ENCODE assay signal across 17 cellular contexts in the genomic region with DNA sequence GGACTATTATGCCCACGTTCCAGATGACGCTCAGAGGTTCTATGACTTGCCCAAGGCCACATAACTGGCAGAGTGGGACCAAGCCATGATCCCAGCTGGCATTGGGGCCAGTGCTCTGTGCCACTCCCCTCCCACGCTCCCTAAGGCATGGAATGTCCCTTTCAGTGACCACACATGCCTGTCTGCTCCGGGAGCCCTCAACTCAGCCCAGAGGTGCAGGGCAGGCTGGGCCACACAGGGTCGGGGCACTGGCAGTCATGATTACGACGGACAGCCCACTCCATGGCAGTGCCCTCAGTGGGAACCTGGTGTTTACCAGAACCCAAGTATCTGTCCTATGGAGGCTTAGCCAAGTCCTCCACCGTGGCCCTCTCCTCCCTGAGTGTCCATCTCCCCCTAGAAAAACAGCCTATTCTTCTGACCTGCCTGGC. TPM values are rescaled to one million over a fixed set of nuclear protein-coding genes. Genes with fewer than 3 reads are reported as not detected.
DNase-seq lines count a peak whose midpoint lies in the region; FAIRE-seq and TF ChIP-seq lines count a peak whose summit lies in the region.
"Had no signal": no experiment of that assay in that cellular context is flagged by ENCODE, and none has a peak within 500 bp of the region (broad histone marks: within the 10 kb centered on the region; RNA-seq: fewer than 3 reads in every experiment).

No MANE protein-coding gene starts in this region.

- no peak overlapping the region for H3K9ac ChIP-seq in H1 (replicated peaks in 1 of 4; ENCODE audit: extremely low read depth in 1 of 4, low read depth in 3 of 4, low read length in 3 of 4)
- H3K9ac ChIP-seq in neuronal stem cell (ENCODE audit: low read depth, low read length, poor library complexity): no peak overlapping the region

- no peak; a peak in 1 of 3 replicates for TF ChIP-seq POLR2A in H1 (IDR thresholded peaks at IDR 0.05; ENCODE audit: control extremely low read depth in 1 of 2, low read depth in 2 of 2, low read length in 2 of 2)

- no peak overlapping the region for H3K18ac ChIP-seq in H1 (ENCODE audit: extremely low read depth, low read length)
- no peak overlapping the region for H3K18ac ChIP-seq in neuronal stem cell (ENCODE audit: low read length)

- H3K27ac ChIP-seq in HEK293 (ENCODE audit: extremely low read depth, low read depth, low read length) (no peak overlapping the region), H1 (ENCODE audit: low read depth, low read length) (no peak overlapping the region; the same call in 1 of the 2 replicates), neuronal stem cell (replicated peaks; ENCODE audit: low read length) (no peak overlapping the region)
- H3K27ac ChIP-seq: A549, RWPE1 had no signal

- H2BK120ac ChIP-seq in H1 (replicated peaks; ENCODE audit: low read depth, low read length) (no peak overlapping the region), neuronal stem cell (ENCODE audit: low read depth, low read length) (no peak overlapping the region)

- no peak overlapping the region for H4K5ac ChIP-seq in H1 (ENCODE audit: insufficient read length, low read depth, low read length)

- H2BK20ac ChIP-seq in H1 (ENCODE audit: low read length): no peak overlapping the region

- H2BK15ac ChIP-seq in H1 (ENCODE audit: low read length) (no peak overlapping the region), neuronal stem cell (ENCODE audit: low read length) (no peak overlapping the region)

- no peaks in the 10 kb centered on the region for H3K9me3 ChIP-seq in HEK293 (ENCODE audit: control insufficient read depth, insufficient read depth, low read depth, low read length)
- no peaks in the 10 kb centered on the region for H3K9me3 ChIP-seq in H1 (ENCODE audit: insufficient read depth in 2 of 2, low read depth in 1 of 2, low read length in 1 of 2)
- no peaks in the 10 kb centered on the region for H3K9me3 ChIP-seq in neuronal stem cell (replicated peaks in 1 of 2; ENCODE audit: control insufficient read depth in 2 of 2, insufficient read depth in 1 of 2, low read depth in 1 of 2, low read length in 2 of 2)
- H3K9me3 ChIP-seq: A549, Caco-2 had no signal

- H3K79me2 ChIP-seq in H1 (ENCODE audit: control insufficient read depth in 1 of 2, insufficient read depth in 2 of 2, low read length in 2 of 2): no peaks in the 10 kb centered on the region

- H3K23ac ChIP-seq in H1 (ENCODE audit: insufficient read length) (no peak overlapping the region), neuronal stem cell (ENCODE audit: low read depth, low read length, poor library complexity) (no peak overlapping the region)

- no peak overlapping the region for H3K4me3 ChIP-seq in HEK293 (ENCODE audit: low read depth, low read length)
- no peak overlapping the region for H3K4me3 ChIP-seq in H1 (ENCODE audit: extremely low read depth in 1 of 4, insufficient read depth in 2 of 4, low read depth in 3 of 4, low read length in 4 of 4)
- no peak overlapping the region for H3K4me3 ChIP-seq in neuronal stem cell (ENCODE audit: low read length in 2 of 2)
- no peak overlapping the region for H3K4me3 ChIP-seq in foreskin fibroblast (ENCODE audit: low read depth in 1 of 2, low read length in 2 of 2)
- H3K4me3 ChIP-seq: A549 had no signal

- H2AK5ac ChIP-seq in H1 (ENCODE audit: low read depth, low read length) (no peak overlapping the region), neuronal stem cell (ENCODE audit: low read depth, low read length) (no peak overlapping the region)

- no peak for TF ChIP-seq RAD21 in H1 (IDR thresholded peaks at IDR 0.05 in 1 of 2, conservative IDR thresholded peaks at IDR 0.05 in 1 of 2; ENCODE audit: low read depth in 2 of 2, low read length in 2 of 2)

- H2BK5ac ChIP-seq in H1 (ENCODE audit: low read depth, low read length) (no peak overlapping the region), neuronal stem cell (ENCODE audit: low read length) (no peak overlapping the region)

- H3K14ac ChIP-seq in H1 (ENCODE audit: insufficient read length): no peak overlapping the region
- peak overlapping the region; percentile 21 for H3K14ac ChIP-seq in neuronal stem cell (ENCODE audit: low read length)

- H3K56ac ChIP-seq in H1 (replicated peaks; ENCODE audit: insufficient read length, low read depth, low read length): no peak overlapping the region

- peak overlapping the region; percentile 7 for H3K4ac ChIP-seq in H1 (replicated peaks; ENCODE audit: insufficient read length, low read depth, low read length)
- no peak overlapping the region for H3K4ac ChIP-seq in neuronal stem cell (ENCODE audit: low read length)

- TF ChIP-seq EP300 in H1 (IDR thresholded peaks at IDR 0.05; ENCODE audit: borderline replicate concordance in 1 of 2, low read depth in 2 of 2, low read length in 2 of 2): no peak

- H2AFZ ChIP-seq in H1 (ENCODE audit: low read length) (no peak overlapping the region), neuronal stem cell (ENCODE audit: low read length) (no peak overlapping the region)

- H3K4me1 ChIP-seq in HEK293 (ENCODE audit: control insufficient read depth, insufficient read depth, low read length) (no peaks in the 10 kb centered on the region), H1 (replicated peaks in 1 of 4; ENCODE audit: control insufficient read depth in 3 of 4, insufficient read depth in 4 of 4, low read length in 3 of 4) (peaks cover 0 to 6% (median 0%) of the 10 kb centered on the region in 4 experiments; a peak in 2 of 7 replicates), neuronal stem cell (ENCODE audit: control insufficient read depth in 2 of 2, insufficient read depth in 1 of 2, low read depth in 1 of 2, low read length in 2 of 2) (peaks cover 0 to 2% of the 10 kb centered on the region in 2 donors)
- H3K4me1 ChIP-seq: A549, Caco-2 had no signal

- CTCF ChIA-PET in HEK293 (lab: Yijun Ruan, JAX) (interaction anchor here (4.4 kb wide), 1 partner anchor 13 kb away, joined by 30 read pairs; no protein-coding TSS in a partner anchor), H1 (lab: Charles Lee; ENCODE audit: partially characterized antibody) (interaction anchor here (1.0 to 4.6 kb wide), 3 partner anchors 12 to 52 kb away, joined by 3 to 34 read pairs (median 3); a partner anchor contains a TSS)

- H3K36me3 ChIP-seq in HEK293 (ENCODE audit: control insufficient read depth in 2 of 2, insufficient read depth in 1 of 2, low read length in 2 of 2): peaks cover 12 to 30% of the 10 kb centered on the region in 2 experiments; a peak in 2 of 3 replicates
- H3K36me3 ChIP-seq in H1 (ENCODE audit: control insufficient read depth in 2 of 4, insufficient read depth in 4 of 4, low read length in 3 of 4): peaks cover 0 to 13% (median 1%) of the 10 kb centered on the region in 4 experiments; a peak in 5 of 8 replicates
- H3K36me3 ChIP-seq in neuronal stem cell (replicated peaks in 1 of 2; ENCODE audit: control insufficient read depth in 2 of 2, insufficient read depth in 2 of 2, low read length in 2 of 2): peaks cover 15 to 46% of the 10 kb centered on the region in 2 donors

- no peaks in the 10 kb centered on the region for H3K27me3 ChIP-seq in H1 (replicated peaks in 1 of 4; ENCODE audit: control insufficient read depth in 3 of 4, extremely low read depth in 1 of 4, insufficient read depth in 3 of 4, low read length in 3 of 4)
- no peaks in the 10 kb centered on the region for H3K27me3 ChIP-seq in neuronal stem cell (ENCODE audit: control insufficient read depth in 3 of 3, insufficient read depth in 3 of 3, low read depth in 1 of 3, low read length in 3 of 3)

- FAIRE-seq in H1 (lab: Jason Lieb, UNC): no peak
- FAIRE-seq: A549 had no signal

- H3K79me1 ChIP-seq in H1 (ENCODE audit: low read depth, low read length) (peaks cover 3% of the 10 kb centered on the region; the same call in 1 of the 2 replicates), neuronal stem cell (ENCODE audit: low read depth, low read length) (no peaks in the 10 kb centered on the region)

- POLR2A ChIA-PET in HEK293 (lab: Yijun Ruan, JAX) (interaction anchor here (1.5 kb wide), 1 partner anchor 9 kb away, joined by 4 read pairs; no protein-coding TSS in a partner anchor), H1 (lab: Charles Lee; ENCODE audit: partially characterized antibody) (interaction anchor here (0.9 to 8.6 kb wide), 9 partner anchors 10 to 59 kb away, joined by 3 to 139 read pairs (median 4); a partner anchor contains a TSS)

- H2BK12ac ChIP-seq in H1 (ENCODE audit: low read depth, low read length) (no peak overlapping the region), neuronal stem cell (ENCODE audit: low read length) (no peak overlapping the region)

- TF ChIP-seq CTCF in HEK293 (tag by site-specific recombination; IDR thresholded peaks at IDR 0.05) (no peak), H1 (IDR thresholded peaks at IDR 0.05; ENCODE audit: control extremely low read depth in 1 of 3, insufficient read depth in 1 of 3, low read depth in 1 of 3, low read length in 3 of 3) (no peak), foreskin fibroblast (IDR thresholded peaks at IDR 0.05; ENCODE audit: low read depth, low read length) (no peak)

- H3K23me2 ChIP-seq in H1 (ENCODE audit: low read depth, low read length): no peaks in the 10 kb centered on the region

- H4K91ac ChIP-seq in H1 (replicated peaks; ENCODE audit: insufficient read length, low read length) (no peak overlapping the region), neuronal stem cell (ENCODE audit: low read depth, low read length, poor library complexity) (peak overlapping the region; percentile 7)

- WGBS in H1 (ENCODE audit: extremely low coverage in 1 of 2, insufficient coverage in 1 of 2, insufficient read length in 1 of 2, insufficient replicate concordance in 2 of 2, low coverage in 1 of 2, low lambda C conversion rate in 2 of 2, missing lambda C conversion rate in 1 of 2), 2 experiments: 70% methylated on average over 8 of the region's 8 CpGs; no CpG with 5 or more reads in 1 of the 2 experiments
- no CpG with 5 or more reads among the region's 8 CpGs for WGBS in neuronal stem cell (ENCODE audit: extremely low coverage in 2 of 2, insufficient read length in 2 of 2, insufficient replicate concordance in 1 of 2), 2 donors

- peaks cover 3 to 19% of the 10 kb centered on the region in 2 experiments for H4K20me1 ChIP-seq in H1 (replicated peaks in 1 of 2; ENCODE audit: control insufficient read depth in 1 of 2, insufficient read depth in 2 of 2, low read length in 2 of 2)

- H4K8ac ChIP-seq in H1 (ENCODE audit: extremely low read depth, insufficient read depth, low read length): no peak overlapping the region
- no peak overlapping the region for H4K8ac ChIP-seq in neuronal stem cell (ENCODE audit: low read depth, low read length)

- DNase-seq in D341Med (ENCODE audit: low spot score) (peak; percentile 28), H1 (ENCODE audit: low read depth in 1 of 2, low spot score in 2 of 2) (no peak), neuronal stem cell (ENCODE audit: low spot score) (no peak), GM03348 (ENCODE audit: low spot score) (no peak), foreskin fibroblast (no peak), DMS 273 treated with DMSO at 0.1 percent for 48 hours (lab: John Stamatoyannopoulos, UW) (no peak)
- DNase-seq: Caco-2; CD4-positive, alpha-beta T cell; H9; KBM-7; NCI-H187; NCI-H2227 treated with DMSO at 0.1 percent for 48 hours; NCI-H524 treated with DMSO at 0.1 percent for 48 hours; SIG-M5 had no signal

- H3K4me2 ChIP-seq in H1 (ENCODE audit: insufficient read depth in 1 of 2, low read depth in 2 of 2, low read length in 2 of 2) (no peak overlapping the region), neuronal stem cell (ENCODE audit: insufficient read depth, low read length, poor library complexity, severe bottlenecking) (no peak overlapping the region)
- H3K4me2 ChIP-seq: A549 had no signal

RNA-seq across cellular contexts. Expression of a gene that starts 10.0 kb away (rescaled TPM):
- 72.1 and 75.7 TPM in 2 replicates for total RNA-seq in H1 (2021; fragmentation: NEBNext Ultra II Directional; extraction: Animal tissue kit (Norgen Biotek cat#: 25700))
- polyA plus RNA-seq in H1 (2011; rRNA removed): 117 and 171 TPM in 2 replicates
- polyA plus RNA-seq in H1 (2011; cell fraction: cytosol; rRNA removed): 128 TPM
- polyA plus RNA-seq in H1 (2011; cell fraction: nucleus; rRNA removed): 161 TPM
- 64.0 to 89.1 TPM (median 81.6 TPM) in 4 replicates for polyA plus RNA-seq in H1 (2012, experiment 1 of 2)
- polyA plus RNA-seq in H1 (2012, experiment 2 of 2): 70.6 TPM
- polyA plus RNA-seq in H1 (2013, experiment 1 of 2): 69.3 TPM
- 69.0 TPM for polyA plus RNA-seq in H1 (2013, experiment 2 of 2)
- polyA minus RNA-seq in H1 (2011; rRNA and poly(A)+ RNA removed): 20.8 and 28.6 TPM in 2 replicates
- polyA minus RNA-seq in H1 (2011; cell fraction: cytosol; rRNA and poly(A)+ RNA removed): 29.9 TPM
- 42.7 TPM for polyA minus RNA-seq in H1 (2011; cell fraction: nucleus; rRNA and poly(A)+ RNA removed)
- 25.1 TPM for polyA plus RNA-seq in neuronal stem cell (2013, experiment 1 of 2)
- 24.1 TPM for polyA plus RNA-seq in neuronal stem cell (2013, experiment 2 of 2)

RNA-seq across cellular contexts. Expression of a gene that starts 10.3 kb away (rescaled TPM):
- total RNA-seq in H1 (2021; fragmentation: NEBNext Ultra II Directional; extraction: Animal tissue kit (Norgen Biotek cat#: 25700)): 385 and 387 TPM in 2 replicates
- 646 and 930 TPM in 2 replicates for polyA plus RNA-seq in H1 (2011; rRNA removed)
- 525 TPM for polyA plus RNA-seq in H1 (2011; cell fraction: cytosol; rRNA removed)
- 1,044 TPM for polyA plus RNA-seq in H1 (2011; cell fraction: nucleus; rRNA removed)
- 380 to 507 TPM (median 400 TPM) in 4 replicates for polyA plus RNA-seq in H1 (2012, experiment 1 of 2)
- polyA plus RNA-seq in H1 (2012, experiment 2 of 2): 92.9 TPM
- polyA plus RNA-seq in H1 (2013, experiment 1 of 2): 297 TPM
- polyA plus RNA-seq in H1 (2013, experiment 2 of 2): 268 TPM
- polyA minus RNA-seq in H1 (2011; rRNA and poly(A)+ RNA removed): 575 and 704 TPM in 2 replicates
- 228 TPM for polyA minus RNA-seq in H1 (2011; cell fraction: cytosol; rRNA and poly(A)+ RNA removed)
- 291 TPM for polyA minus RNA-seq in H1 (2011; cell fraction: nucleus; rRNA and poly(A)+ RNA removed)
- polyA plus RNA-seq in neuronal stem cell (2013, experiment 1 of 2): 271 TPM
- 267 TPM for polyA plus RNA-seq in neuronal stem cell (2013, experiment 2 of 2)

RNA-seq across cellular contexts. Expression of a gene that starts 48.7 kb away (rescaled TPM):
- 9.7 and 10.1 TPM in 2 replicates for total RNA-seq in H1 (2021; fragmentation: NEBNext Ultra II Directional; extraction: Animal tissue kit (Norgen Biotek cat#: 25700))
- 3.6 and 6.8 TPM in 2 replicates for polyA plus RNA-seq in H1 (2011; rRNA removed)
- 3.9 TPM for polyA plus RNA-seq in H1 (2011; cell fraction: cytosol; rRNA removed)
- 16.7 TPM for polyA plus RNA-seq in H1 (2011; cell fraction: nucleus; rRNA removed)
- 4.0 to 5.7 TPM (median 5.3 TPM) in 4 replicates for polyA plus RNA-seq in H1 (2012, experiment 1 of 2)
- polyA plus RNA-seq in H1 (2012, experiment 2 of 2): 4.1 TPM
- 8.9 TPM for polyA plus RNA-seq in H1 (2013, experiment 1 of 2)
- 8.0 TPM for polyA plus RNA-seq in H1 (2013, experiment 2 of 2)
- polyA minus RNA-seq in H1 (2011; rRNA and poly(A)+ RNA removed): 1.3 and 2.9 TPM in 2 replicates
- 2.5 TPM for polyA minus RNA-seq in H1 (2011; cell fraction: cytosol; rRNA and poly(A)+ RNA removed)
- 3.7 TPM for polyA minus RNA-seq in H1 (2011; cell fraction: nucleus; rRNA and poly(A)+ RNA removed)
- polyA plus RNA-seq in neuronal stem cell (2013, experiment 1 of 2): 7.7 TPM
- polyA plus RNA-seq in neuronal stem cell (2013, experiment 2 of 2): 7.4 TPM

RNA-seq across cellular contexts. Expression of a gene that starts 52.1 kb away (rescaled TPM):
- 3.8 and 3.9 TPM in 2 replicates for total RNA-seq in H1 (2021; fragmentation: NEBNext Ultra II Directional; extraction: Animal tissue kit (Norgen Biotek cat#: 25700))
- polyA plus RNA-seq in H1 (2011; rRNA removed): 7.4 and 11.1 TPM in 2 replicates
- polyA plus RNA-seq in H1 (2011; cell fraction: cytosol; rRNA removed): 10.7 TPM
- polyA plus RNA-seq in H1 (2011; cell fraction: nucleus; rRNA removed): 27.1 TPM
- 3.3 to 7.5 TPM (median 6.0 TPM) in 4 replicates for polyA plus RNA-seq in H1 (2012, experiment 1 of 2)
- 3.9 TPM for polyA plus RNA-seq in H1 (2012, experiment 2 of 2)
- polyA plus RNA-seq in H1 (2013, experiment 1 of 2): 3.5 TPM
- 3.6 TPM for polyA plus RNA-seq in H1 (2013, experiment 2 of 2)
- 7.1 and 9.3 TPM in 2 replicates for polyA minus RNA-seq in H1 (2011; rRNA and poly(A)+ RNA removed)
- 7.9 TPM for polyA minus RNA-seq in H1 (2011; cell fraction: cytosol; rRNA and poly(A)+ RNA removed)
- polyA minus RNA-seq in H1 (2011; cell fraction: nucleus; rRNA and poly(A)+ RNA removed): 12.0 TPM
- polyA plus RNA-seq in neuronal stem cell (2013, experiment 1 of 2): 10.7 TPM
- polyA plus RNA-seq in neuronal stem cell (2013, experiment 2 of 2): 10.3 TPM
- total RNA-seq: CD4-positive, alpha-beta T cell had no signal

RNA-seq across cellular contexts. Expression of a gene that starts 57.7 kb away (rescaled TPM):
- total RNA-seq in H1 (2021; fragmentation: NEBNext Ultra II Directional; extraction: Animal tissue kit (Norgen Biotek cat#: 25700)): 1.4 and 1.5 TPM in 2 replicates
- polyA plus RNA-seq in H1 (2011; rRNA removed): 1.1 and 1.6 TPM in 2 replicates
- polyA plus RNA-seq in H1 (2011; cell fraction: cytosol; rRNA removed): 1.0 TPM
- polyA plus RNA-seq in H1 (2011; cell fraction: nucleus; rRNA removed): 2.4 TPM
- 0.26 to 0.58 TPM (median 0.39 TPM) in 4 replicates for polyA plus RNA-seq in H1 (2012, experiment 1 of 2)
- 0.21 TPM for polyA plus RNA-seq in H1 (2012, experiment 2 of 2)
- polyA plus RNA-seq in H1 (2013, experiment 1 of 2): 1.1 TPM
- polyA plus RNA-seq in H1 (2013, experiment 2 of 2): 1.0 TPM
- polyA minus RNA-seq in H1 (2011; rRNA and poly(A)+ RNA removed): not detected in 2 replicates
- polyA minus RNA-seq in H1 (2011; cell fraction: cytosol; rRNA and poly(A)+ RNA removed): not detected
- 0.80 TPM for polyA minus RNA-seq in H1 (2011; cell fraction: nucleus; rRNA and poly(A)+ RNA removed)
- 0.56 TPM for polyA plus RNA-seq in neuronal stem cell (2013, experiment 1 of 2)
- 0.53 TPM for polyA plus RNA-seq in neuronal stem cell (2013, experiment 2 of 2)
